21 cellular contexts compared by ENCODE assay signal in genomic region chr1:97623220-97623619, GRCh38.
DNase-seq lines count a peak whose midpoint lies in the region; ATAC-seq and TF ChIP-seq lines count a peak whose summit lies in the region.
"Had no signal": no experiment of that assay in that cellular context is flagged by ENCODE, and none has a peak within 500 bp of the region (broad histone marks: within the 10 kb centered on the region; RNA-seq: fewer than 3 reads in every experiment).

No MANE protein-coding gene starts in this region.

- TF ChIP-seq EP300 in suprapubic skin (IDR thresholded peaks at IDR 0.05), result no peak

- H3K36me3 Mint-ChIP-seq in naive thymus-derived CD8-positive, alpha-beta T cell, result peaks cover 5 to 19% (median 16%) of the 10 kb centered on the region in 3 donors

- no peak for TF ChIP-seq CTCF in heart right ventricle (IDR thresholded peaks at IDR 0.05)
- TF ChIP-seq CTCF in VCaP (conservative IDR thresholded peaks at IDR 0.05), result no peak
- TF ChIP-seq CTCF in suprapubic skin (IDR thresholded peaks at IDR 0.05), result no peak

- H3K4me3 ChIP-seq in heart right ventricle (no peak overlapping the region), right cardiac atrium (ENCODE audit: low read length) (no peak overlapping the region), suprapubic skin (no peak overlapping the region)
- H3K4me3 ChIP-seq: HAP-1, PC-9, SJSA1 had no signal

- DNase-seq in heart right ventricle, result no peak
- no peak for DNase-seq in Right ventricle myocardium superior
- DNase-seq in right cardiac atrium, result no peak
- no peak for DNase-seq in suprapubic skin (ENCODE audit: low spot score in 2 of 2)
- no peak for DNase-seq in naive thymus-derived CD8-positive, alpha-beta T cell
- no peak for DNase-seq in NCI-H2029 (lab: John Stamatoyannopoulos, UW)
- DNase-seq: DMS 273 treated with DMSO at 0.1 percent for 48 hours, DND-41, KBM-7, MV-4-11, NCI-H1417, NCI-H187 treated with DMSO at 0.1 percent for 48 hours, NCI-H345, NCI-H524 treated with DMSO at 0.1 percent for 48 hours, PC-9 had no signal

- intact Hi-C loops in heart right ventricle (cut with DNase I), result no loop called here
- intact Hi-C loops in Right ventricle myocardium superior (cut with DNase I), result no loop called here
- intact Hi-C loops in right cardiac atrium (cut with DNase I), result no loop called here

- H3K27me3 Mint-ChIP-seq in naive thymus-derived CD8-positive, alpha-beta T cell, result no peaks in the 10 kb centered on the region
- H3K27me3 Mint-ChIP-seq: B cell had no signal

- ATAC-seq in heart right ventricle (peak in 1 of 8 donors; percentile 85), Right ventricle myocardium superior (ENCODE audit: poor library complexity) (no peak), right cardiac atrium (no peak), esophagus mucosa (no peak)
- ATAC-seq in naive thymus-derived CD8-positive, alpha-beta T cell, result no peak

- peak overlapping the region in 7 of 10 donors; percentile 1 to 56 (median 37) for H3K27ac ChIP-seq in heart right ventricle
- H3K27ac ChIP-seq in VCaP, result peak overlapping the region; percentile 72
- H3K27ac ChIP-seq in right cardiac atrium (ENCODE audit: low read length), result peak overlapping the region; percentile 72
- H3K27ac ChIP-seq in suprapubic skin, result peak overlapping the region; percentile 19
- H3K27ac ChIP-seq: PC-9, RWPE1, SJSA1 had no signal

- H3K36me3 ChIP-seq in heart right ventricle, result no peaks in the 10 kb centered on the region
- no peaks in the 10 kb centered on the region for H3K36me3 ChIP-seq in suprapubic skin
- H3K36me3 ChIP-seq: HAP-1, SJSA1 had no signal

- H3K27ac Mint-ChIP-seq in naive thymus-derived CD8-positive, alpha-beta T cell, result no peak overlapping the region
- H3K27ac Mint-ChIP-seq: B cell had no signal

- peaks cover 0 to 4% (median 0%) of the 10 kb centered on the region in 9 donors for H3K9me3 Mint-ChIP-seq in naive thymus-derived CD8-positive, alpha-beta T cell

- H3K4me1 ChIP-seq in heart right ventricle (peaks cover 0 to 16% (median 0%) of the 10 kb centered on the region in 9 donors), right cardiac atrium (ENCODE audit: control insufficient read depth, insufficient read depth, low read length) (no peaks in the 10 kb centered on the region), suprapubic skin (peaks cover 10% of the 10 kb centered on the region)
- H3K4me1 ChIP-seq: HAP-1, SJSA1 had no signal

- H3K4me3 Mint-ChIP-seq in naive thymus-derived CD8-positive, alpha-beta T cell, result no peak overlapping the region
- H3K4me3 Mint-ChIP-seq: B cell had no signal

- POLR2A ChIA-PET in naive thymus-derived CD8-positive, alpha-beta T cell (lab: Charles Lee), result no interaction called here

- H3K27me3 ChIP-seq in heart right ventricle (no peaks in the 10 kb centered on the region), right cardiac atrium (ENCODE audit: control insufficient read depth, insufficient read depth) (no peaks in the 10 kb centered on the region), suprapubic skin (no peaks in the 10 kb centered on the region)
- H3K27me3 ChIP-seq: SJSA1 had no signal

- H3K9me3 ChIP-seq in heart right ventricle, result peaks cover 0 to 7% (median 0%) of the 10 kb centered on the region in 11 donors
- H3K9me3 ChIP-seq in right cardiac atrium (ENCODE audit: control insufficient read depth, low read length), result no peaks in the 10 kb centered on the region
- H3K9me3 ChIP-seq in suprapubic skin, result no peaks in the 10 kb centered on the region
- H3K9me3 ChIP-seq: HAP-1, SJSA1 had no signal

- H3K4me1 Mint-ChIP-seq in naive thymus-derived CD8-positive, alpha-beta T cell, result peaks cover 0 to 3% (median 0%) of the 10 kb centered on the region in 4 donors
- H3K4me1 Mint-ChIP-seq: B cell had no signal

- no peak for TF ChIP-seq POLR2A in suprapubic skin (IDR thresholded peaks at IDR 0.05)

Comparison
In these comparisons a context has a peak if more than half of its experiments do, and no peak if none do; other contexts are left out.
1. H3K27ac ChIP-seq: peak in every context shown above with its lines; median percentile 72 in VCaP; 72 in right cardiac atrium; 37 in heart right ventricle; 19 in suprapubic skin.